ENCODE assay signal across 31 cellular contexts in the genomic region with DNA sequence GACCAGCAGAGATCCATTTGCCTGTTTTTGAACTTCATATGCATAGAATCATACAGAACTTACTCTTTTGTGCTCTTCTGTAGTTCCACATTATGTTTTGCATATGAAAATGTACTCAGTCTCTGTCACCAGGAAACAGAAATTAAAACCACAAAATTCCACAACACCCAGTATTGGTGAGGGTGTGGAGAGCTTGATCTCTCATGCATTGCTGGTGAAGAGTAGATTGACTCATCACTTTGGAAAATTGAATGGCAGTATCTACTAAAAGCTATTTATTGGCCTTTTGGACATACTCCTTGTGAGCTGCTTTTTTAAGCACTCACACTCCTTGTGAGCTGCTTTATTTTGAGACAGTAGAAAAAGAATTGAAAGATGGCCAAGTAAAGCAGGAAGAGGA. TPM values are rescaled to one million over a fixed set of nuclear protein-coding genes. Genes with fewer than 3 reads are reported as not detected.
DNase-seq lines count a peak whose midpoint lies in the region; ATAC-seq and TF ChIP-seq lines count a peak whose summit lies in the region.
"Had no signal": no experiment of that assay in that cellular context is flagged by ENCODE, and none has a peak within 500 bp of the region (broad histone marks: within the 10 kb centered on the region; RNA-seq: fewer than 3 reads in every experiment).

No MANE protein-coding gene starts in this region.

- H3K36me3 Mint-ChIP-seq in Calu3 (ENCODE audit: insufficient read depth, unreplicated experiment), result peaks cover 11% of the 10 kb centered on the region
- H3K36me3 Mint-ChIP-seq in naive thymus-derived CD4-positive, alpha-beta T cell, result no peaks in the 10 kb centered on the region
- H3K36me3 Mint-ChIP-seq: activated naive CD8-positive, alpha-beta T cell; natural killer cell treated with Interleukin-12 subunit alpha and Interleukin-12 subunit beta and Interleukin-15 and Interleukin-18, amount 100 ng/mL, for 72 hours had no signal

- H3K4me1 ChIP-seq in osteoblast (ENCODE audit: insufficient read depth, low read length) (peaks cover 4% of the 10 kb centered on the region), mesendoderm (ENCODE audit: control insufficient read depth, low read depth, low read length) (no peaks in the 10 kb centered on the region)
- H3K4me1 ChIP-seq in naive thymus-derived CD4-positive, alpha-beta T cell (ENCODE audit: control insufficient read depth in 2 of 2, insufficient read depth in 2 of 2, low read length in 2 of 2), result no peaks in the 10 kb centered on the region
- H3K4me1 ChIP-seq: suprapubic skin had no signal

- POLR2A ChIA-PET in naive thymus-derived CD4-positive, alpha-beta T cell (lab: Charles Lee), result no interaction called here

- H3K27ac ChIP-seq in osteoblast (ENCODE audit: low read depth, low read length) (no peak overlapping the region), mesendoderm (ENCODE audit: low read depth, low read length) (no peak overlapping the region)
- no peak overlapping the region for H3K27ac ChIP-seq in naive thymus-derived CD4-positive, alpha-beta T cell (ENCODE audit: low read depth, low read length)
- H3K27ac ChIP-seq: A549, heart left ventricle, skin epidermis, suprapubic skin had no signal

- intact Hi-C loops in Calu3 (cut with micrococcal nuclease; ENCODE audit: unreplicated experiment), result no loop called here
- intact Hi-C loops in naive thymus-derived CD4-positive, alpha-beta T cell (cut with micrococcal nuclease), result no loop called here

- H2AFZ ChIP-seq in osteoblast (ENCODE audit: low read length), result no peak overlapping the region

- no peak overlapping the region for H2BK120ac ChIP-seq in mesendoderm (ENCODE audit: low read depth, low read length)

- peaks cover 2% of the 10 kb centered on the region for H3K9me3 Mint-ChIP-seq in Calu3 (ENCODE audit: low read depth, unreplicated experiment)
- no peaks in the 10 kb centered on the region for H3K9me3 Mint-ChIP-seq in naive thymus-derived CD4-positive, alpha-beta T cell
- H3K9me3 Mint-ChIP-seq: CD4-positive, alpha-beta T cell; natural killer cell treated with Interleukin-12 subunit alpha and Interleukin-12 subunit beta and Interleukin-15 and Interleukin-18, amount 100 ng/mL, for 72 hours had no signal

- H3K36me3 ChIP-seq in osteoblast (ENCODE audit: insufficient read depth, low read length) (no peaks in the 10 kb centered on the region), mesendoderm (ENCODE audit: control insufficient read depth, insufficient read depth, low read length) (no peaks in the 10 kb centered on the region)
- no peaks in the 10 kb centered on the region for H3K36me3 ChIP-seq in naive thymus-derived CD4-positive, alpha-beta T cell (ENCODE audit: control insufficient read depth in 2 of 3, insufficient read depth in 3 of 3, low read length in 3 of 3)
- H3K36me3 ChIP-seq: heart left ventricle, suprapubic skin had no signal

- no peak overlapping the region for H3K9ac ChIP-seq in mesendoderm (ENCODE audit: low read length)

- no peaks in the 10 kb centered on the region for H3K79me2 ChIP-seq in osteoblast (ENCODE audit: insufficient read depth, low read length)
- H3K79me2 ChIP-seq in mesendoderm (ENCODE audit: control insufficient read depth, insufficient read depth, low read length), result no peaks in the 10 kb centered on the region

- H3K4me2 ChIP-seq in osteoblast (ENCODE audit: insufficient read depth, low read length) (no peak overlapping the region), mesendoderm (ENCODE audit: low read length) (no peak overlapping the region)
- H3K4me2 ChIP-seq: A549 had no signal

- no peak overlapping the region for H3K4ac ChIP-seq in mesendoderm (ENCODE audit: low read depth, low read length)

- no peak for ATAC-seq in GM18907 (IDR thresholded peaks at IDR 0.05; ENCODE audit: unreplicated experiment)
- no peak for ATAC-seq in naive thymus-derived CD4-positive, alpha-beta T cell
- ATAC-seq: A549; GM12878; heart left ventricle; HepG2; natural killer cell treated with Interleukin-12 subunit alpha and Interleukin-12 subunit beta and Interleukin-15 and Interleukin-18, amount 100 ng/mL, for 72 hours had no signal

- H4K20me1 ChIP-seq in osteoblast (ENCODE audit: insufficient read depth, low read length), result no peaks in the 10 kb centered on the region

- no peak overlapping the region for H3K4me3 Mint-ChIP-seq in Calu3 (ENCODE audit: low read depth, unreplicated experiment)
- no peak overlapping the region for H3K4me3 Mint-ChIP-seq in naive thymus-derived CD4-positive, alpha-beta T cell
- H3K4me3 Mint-ChIP-seq: activated naive CD8-positive, alpha-beta T cell; CD4-positive, alpha-beta T cell; natural killer cell treated with Interleukin-12 subunit alpha and Interleukin-12 subunit beta and Interleukin-15 and Interleukin-18, amount 100 ng/mL, for 72 hours had no signal

- H4K8ac ChIP-seq in mesendoderm (ENCODE audit: low read depth, low read length), result no peak overlapping the region

- H2BK15ac ChIP-seq in mesendoderm (replicated peaks; ENCODE audit: low read depth), result no peak overlapping the region

- H3K9me3 ChIP-seq in osteoblast (ENCODE audit: low read depth, low read length), result no peaks in the 10 kb centered on the region
- no peaks in the 10 kb centered on the region for H3K9me3 ChIP-seq in naive thymus-derived CD4-positive, alpha-beta T cell (ENCODE audit: control insufficient read depth in 2 of 3, low read length in 3 of 3)
- H3K9me3 ChIP-seq: A549, heart left ventricle, suprapubic skin had no signal

- no TSS peak for BruUV-seq in Calu3 (replicated peaks; lab: Mats Ljungman, UMichigan)

- no peak overlapping the region for H4K5ac ChIP-seq in mesendoderm (ENCODE audit: low read length)

- H3K27me3 Mint-ChIP-seq in Calu3 (ENCODE audit: unreplicated experiment), result no peaks in the 10 kb centered on the region
- H3K27me3 Mint-ChIP-seq in naive thymus-derived CD4-positive, alpha-beta T cell, result peaks cover 6 to 21% (median 11%) of the 10 kb centered on the region in 5 donors

- DNase-seq in Calu3, result no peak
- peak; percentile 2 for DNase-seq in MV-4-11 (lab: John Stamatoyannopoulos, UW)
- peak; percentile 69 for DNase-seq in epithelial cell of esophagus (ENCODE audit: low read depth)
- DNase-seq in osteoblast (ENCODE audit: insufficient read length, low spot score, missing footprints), result peak; percentile 21
- DNase-seq in mesendoderm, result no peak
- DNase-seq in GM20000 (ENCODE audit: low spot score), result no peak
- DNase-seq in naive thymus-derived CD4-positive, alpha-beta T cell, result no peak
- DNase-seq: activated CD4-positive, alpha-beta T cell treated with anti-CD3 and anti-CD28 coated beads for 48 hours; activated CD8-positive, alpha-beta memory T cell treated with anti-CD3 and anti-CD28 coated beads for 24 hours; activated effector memory CD4-positive, alpha-beta T cell treated with Interleukin-2 at 50 U/mL for 16 hours; CD4-positive, alpha-beta T cell; effector CD4-positive, alpha-beta T cell; heart left ventricle; kidney; NCI-H1436 treated with DMSO at 0.1 percent for 48 hours; NCI-H2081 treated with DMSO at 0.1 percent for 48 hours; NCI-H345; stimulated activated naive CD4-positive, alpha-beta T cell; T1000 had no signal

- no peak overlapping the region for H3K23ac ChIP-seq in mesendoderm (ENCODE audit: low read length)

- H2BK5ac ChIP-seq in mesendoderm (ENCODE audit: low read length), result no peak overlapping the region

- peaks cover 26% of the 10 kb centered on the region for H3K4me1 Mint-ChIP-seq in Calu3 (ENCODE audit: low read depth, unreplicated experiment)
- peaks cover 0 to 1% (median 0%) of the 10 kb centered on the region in 7 donors for H3K4me1 Mint-ChIP-seq in naive thymus-derived CD4-positive, alpha-beta T cell

- no peaks in the 10 kb centered on the region for H3K79me1 ChIP-seq in mesendoderm (ENCODE audit: low read length)

- CTCF ChIA-PET in Calu3 (lab: Charles Lee), result no interaction called here
- CTCF ChIA-PET in naive thymus-derived CD4-positive, alpha-beta T cell (lab: Charles Lee), result no interaction called here

- no peak overlapping the region for H3K56ac ChIP-seq in mesendoderm (ENCODE audit: low read length)

- H3K27me3 ChIP-seq in osteoblast (ENCODE audit: insufficient read depth, low read length), result no peaks in the 10 kb centered on the region
- no peaks in the 10 kb centered on the region for H3K27me3 ChIP-seq in mesendoderm (ENCODE audit: insufficient read depth, low read length, poor library complexity)
- H3K27me3 ChIP-seq in naive thymus-derived CD4-positive, alpha-beta T cell (ENCODE audit: control insufficient read depth in 2 of 2, insufficient read depth in 2 of 2, low read length in 2 of 2), result no peaks in the 10 kb centered on the region
- H3K27me3 ChIP-seq: heart left ventricle, suprapubic skin had no signal

- no peak overlapping the region for H2AK5ac ChIP-seq in mesendoderm (ENCODE audit: low read length)

- peak overlapping the region; percentile 5 for H3K27ac Mint-ChIP-seq in Calu3 (ENCODE audit: unreplicated experiment)
- H3K27ac Mint-ChIP-seq in naive thymus-derived CD4-positive, alpha-beta T cell, result no peak overlapping the region
- H3K27ac Mint-ChIP-seq: activated naive CD8-positive, alpha-beta T cell; CD4-positive, alpha-beta T cell; natural killer cell treated with Interleukin-12 subunit alpha and Interleukin-12 subunit beta and Interleukin-15 and Interleukin-18, amount 100 ng/mL, for 72 hours had no signal

- H3K4me3 ChIP-seq in epithelial cell of esophagus (ENCODE audit: low read length), result no peak overlapping the region
- H3K4me3 ChIP-seq in osteoblast (ENCODE audit: insufficient read depth, low read length), result no peak overlapping the region
- H3K4me3 ChIP-seq in mesendoderm (ENCODE audit: low read length), result no peak overlapping the region
- no peak overlapping the region for H3K4me3 ChIP-seq in naive thymus-derived CD4-positive, alpha-beta T cell (ENCODE audit: low read length)
- H3K4me3 ChIP-seq: A549, GM12878, heart left ventricle, skin epidermis, suprapubic skin had no signal

- H3K18ac ChIP-seq in mesendoderm (ENCODE audit: low read length), result no peak overlapping the region

- TF ChIP-seq CTCF in Calu3 (IDR thresholded peaks at IDR 0.05; ENCODE audit: unreplicated experiment), result no peak
- TF ChIP-seq CTCF in epithelial cell of esophagus (IDR thresholded peaks at IDR 0.05; ENCODE audit: insufficient read depth, low read depth, low read length, missing control alignments), result no peak
- TF ChIP-seq CTCF in osteoblast (IDR thresholded peaks at IDR 0.05; ENCODE audit: extremely low read depth, low read depth, low read length), result no peak
- TF ChIP-seq CTCF in GM20000 (IDR thresholded peaks at IDR 0.05; ENCODE audit: extremely low read depth, missing control alignments), result no peak

RNA-seq across cellular contexts. Expression of gene VTCN1, which starts 43.3 kb away (rescaled TPM):
- 35.7 and 39.1 TPM in 2 replicates for total RNA-seq in Calu3 (2022)
- total RNA-seq in osteoblast, result not detected in 2 replicates
- 0.07 TPM for polyA plus RNA-seq in mesendoderm (2013, experiment 1 of 2)
- polyA plus RNA-seq in mesendoderm (2013, experiment 2 of 2), result 0.03 TPM
- total RNA-seq in naive thymus-derived CD4-positive, alpha-beta T cell, result not detected
- polyA plus RNA-seq in naive thymus-derived CD4-positive, alpha-beta T cell, result not detected
- total RNA-seq: CD4-positive, alpha-beta T cell; Daoy; fibroblast of villous mesenchyme; GM12878; HepG2; mononuclear cell; natural killer cell treated with Interleukin-12 subunit alpha and Interleukin-12 subunit beta and Interleukin-15 and Interleukin-18, amount 100 ng/mL, for 72 hours; omental fat pad had no signal
- polyA plus RNA-seq: GM12878, heart left ventricle, HepG2 had no signal

RNA-seq across cellular contexts. Expression of gene TRIM45, which starts 45.9 kb away (rescaled TPM):
- total RNA-seq in Calu3 (2022), result 4.3 and 5.3 TPM in 2 replicates
- total RNA-seq in osteoblast, result 1.4 and 2.1 TPM in 2 replicates
- polyA plus RNA-seq in mesendoderm (2013, experiment 1 of 2), result 4.5 TPM
- 4.5 TPM for polyA plus RNA-seq in mesendoderm (2013, experiment 2 of 2)
- total RNA-seq in naive thymus-derived CD4-positive, alpha-beta T cell, result under 1 TPM in 4 of 5 experiments, not detected in 1; 0.24 to 0.94 (median 0.38) TPM
- polyA plus RNA-seq in naive thymus-derived CD4-positive, alpha-beta T cell, result not detected

Comparison
In these comparisons a context has a peak if more than half of its experiments do, and no peak if none do; other contexts are left out.
1. DNase-seq: peak in MV-4-11 (single experiment), epithelial cell of esophagus (single experiment) and osteoblast (single experiment); none in Calu3 (single experiment), mesendoderm (single experiment), GM20000 (single experiment) and naive thymus-derived CD4-positive, alpha-beta T cell (0 of 9).
2. RNA of gene VTCN1, which starts 43.3 kb away (total RNA-seq): 35.7 to 39.1 TPM in Calu3; not detected in osteoblast and not detected in naive thymus-derived CD4-positive, alpha-beta T cell; every median in the first group is over 10 times any median in the second.